In genomic region chrX:41441934-41442823, GRCh38 we compare ENCODE assay signal across 8 cellular contexts. TPM values are rescaled to one million over a fixed set of nuclear protein-coding genes. Genes with fewer than 3 reads are reported as not detected.
DNase-seq lines count a peak whose midpoint lies in the region; ATAC-seq and TF ChIP-seq lines count a peak whose summit lies in the region.

No MANE protein-coding gene starts in this region.

- CTCF ChIA-PET in SK-N-SH (lab: Yijun Ruan, JAX), result interaction anchor here (0.6 to 1.5 kb wide), 4 partner anchors 9 to 405 kb away, joined by 3 to 6 read pairs (median 4); no protein-coding TSS in a partner anchor

- peak overlapping the region; percentile 75 for H2AFZ ChIP-seq in SK-N-SH (ENCODE audit: low read depth)

- peaks cover 4% of the 10 kb centered on the region for H3F3A ChIP-seq in SK-N-SH (replicated peaks; ENCODE audit: insufficient read depth)

- H3K27ac Mint-ChIP-seq in activated naive CD8-positive, alpha-beta T cell, result no peak overlapping the region

- H3K36me3 ChIP-seq in SK-N-SH (replicated peaks in 1 of 2; ENCODE audit: control insufficient read depth in 1 of 2, insufficient read depth in 2 of 2, low read length in 1 of 2) (no peaks in the 10 kb centered on the region), prostate gland (no peaks in the 10 kb centered on the region)

- H3K36me3 Mint-ChIP-seq in activated naive CD8-positive, alpha-beta T cell, result no peaks in the 10 kb centered on the region

- H3K9me3 ChIP-seq in SK-N-SH (no peaks in the 10 kb centered on the region), prostate gland (no peaks in the 10 kb centered on the region)

- H3K79me2 ChIP-seq in SK-N-SH (ENCODE audit: insufficient read depth), result no peaks in the 10 kb centered on the region

- peak; percentile 73 for ATAC-seq in GM19467 (IDR thresholded peaks at IDR 0.05; ENCODE audit: unreplicated experiment)

- peak overlapping the region; percentile 46; the same call in 1 of the 2 replicates for H3K9ac ChIP-seq in SK-N-SH

- WGBS in SK-N-SH (ENCODE audit: low lambda C conversion rate), result 45% methylated on average over 9 of the region's 58 CpGs
- WGBS in prostate gland, result 6% methylated on average over 40 of the region's 58 CpGs

- peaks cover 4% of the 10 kb centered on the region for H3K4me1 Mint-ChIP-seq in activated naive CD8-positive, alpha-beta T cell (ENCODE audit: low read depth)

- H4K20me1 ChIP-seq in SK-N-SH (ENCODE audit: insufficient read depth), result no peaks in the 10 kb centered on the region

- POLR2A ChIA-PET in SK-N-SH (lab: Yijun Ruan, JAX), result no interaction called here

- TF ChIP-seq POLR2A in prostate gland (IDR thresholded peaks at IDR 0.05), result peak; percentile 22

- peak; percentile 28 for DNase-seq in DMS153 (lab: John Stamatoyannopoulos, UW)
- peak; percentile 64 for DNase-seq in HPDE6-E6E7 (ENCODE audit: extremely low spot score)
- DNase-seq in SK-N-SH, result peak; percentile 94
- peak; percentile 95 for DNase-seq in cardiac septum (ENCODE audit: low spot score)
- peak; percentile 60 for DNase-seq in prostate gland (ENCODE audit: low spot score)
- peak; percentile 91 for DNase-seq in ureter (ENCODE audit: low spot score)

- no peaks in the 10 kb centered on the region for H3K9me2 ChIP-seq in SK-N-SH

- H3K4me2 ChIP-seq in SK-N-SH, result peak overlapping the region; percentile 75

- H3K27me3 Mint-ChIP-seq in activated naive CD8-positive, alpha-beta T cell, result no peaks in the 10 kb centered on the region

- TF ChIP-seq EP300 in SK-N-SH (IDR thresholded peaks at IDR 0.05; ENCODE audit: borderline replicate concordance in 1 of 2, low read depth in 1 of 2, low read length in 1 of 2), result no peak

- intact Hi-C loops in cardiac septum (cut with DNase I), result loop anchor here (2.0 to 10.0 kb wide), 2 partner anchors 83 to 109 kb away; no protein-coding TSS in a partner anchor
- intact Hi-C loops in prostate gland (cut with DNase I), result loop anchor here (5.0 kb wide), 1 partner anchor 110 kb away; the partner anchor contains the start of gene DDX3X

- H3K4me3 ChIP-seq in SK-N-SH (ENCODE audit: low read depth in 2 of 2, low read length in 1 of 2) (peak overlapping the region; percentile 44 to 56), prostate gland (peak overlapping the region; percentile 3 to 20)

- peak; percentile 64 for TF ChIP-seq CTCF in SK-N-SH (IDR thresholded peaks at IDR 0.05)
- peak; percentile 28 to 72 (median 47) for TF ChIP-seq CTCF in prostate gland (IDR thresholded peaks at IDR 0.05)

- peak overlapping the region; percentile 70 for H3K4me3 Mint-ChIP-seq in activated naive CD8-positive, alpha-beta T cell

- peaks cover 0 to 5% of the 10 kb centered on the region in 2 experiments; a peak in 1 of 4 replicates for H3K4me1 ChIP-seq in SK-N-SH (ENCODE audit: control insufficient read depth in 1 of 2, insufficient read depth in 2 of 2, low read depth in 1 of 2, low read length in 1 of 2)
- H3K4me1 ChIP-seq in prostate gland (replicated peaks), result no peaks in the 10 kb centered on the region

- no peaks in the 10 kb centered on the region for H3K9me3 Mint-ChIP-seq in activated naive CD8-positive, alpha-beta T cell (ENCODE audit: low read depth)

- TF ChIP-seq RAD21 in SK-N-SH (IDR thresholded peaks at IDR 0.05; ENCODE audit: low read length), result peak; percentile 53

- H3K27me3 ChIP-seq in SK-N-SH (ENCODE audit: insufficient read depth), result no peaks in the 10 kb centered on the region; the same call in 1 of the 2 replicates
- no peaks in the 10 kb centered on the region for H3K27me3 ChIP-seq in prostate gland (replicated peaks; ENCODE audit: insufficient read depth)

- peak overlapping the region in 1 of 2 experiments; percentile 23; a peak in 1 of 4 replicates for H3K27ac ChIP-seq in SK-N-SH (ENCODE audit: low read depth in 2 of 2, low read length in 1 of 2)
- peak overlapping the region; percentile 15 to 37 for H3K27ac ChIP-seq in prostate gland

TF ChIP-seq in SK-N-SH, 30 proteins besides CTCF, POLR2A, EP300 and RAD21:
- no peak for TF ChIP-seq TCF12 (IDR thresholded peaks at IDR 0.05)
- no peak for TF ChIP-seq PBX3 (IDR thresholded peaks at IDR 0.05)
- TF ChIP-seq RXRA (IDR thresholded peaks at IDR 0.05; ENCODE audit: borderline replicate concordance, low read depth), result peak; percentile 55; the same call in 1 of the 2 replicates
- TF ChIP-seq MXI1 (IDR thresholded peaks at IDR 0.05; ENCODE audit: low read depth, low read length), result peak; percentile 37; the same call in 1 of the 2 replicates
- TF ChIP-seq SMC3 (IDR thresholded peaks at IDR 0.05; ENCODE audit: low read depth, low read length), result peak; percentile 55
TF ChIP-seq in SK-N-SH: peak in this region for 3.

RNA-seq across cellular contexts. Expression of gene NYX, which starts 5.0 kb away (rescaled TPM):
- polyA plus RNA-seq in SK-N-SH (2012; rRNA removed), result not detected in 2 replicates
- polyA plus RNA-seq in SK-N-SH (2012; cell fraction: cytosol; rRNA removed), result not detected in 2 replicates
- not detected in 2 replicates for polyA plus RNA-seq in SK-N-SH (2012; cell fraction: nucleus; rRNA removed)
- total RNA-seq in cardiac septum (not detected), prostate gland (not detected), ureter (not detected)

Comparison
In these comparisons a context has a peak if more than half of its experiments do, and no peak if none do; other contexts are left out.
1. DNase-seq: peak in every context shown above with its lines; median percentile 95 in cardiac septum; 94 in SK-N-SH; 91 in ureter; 64 in HPDE6-E6E7; 60 in prostate gland; 28 in DMS153.